In the genomic region with DNA sequence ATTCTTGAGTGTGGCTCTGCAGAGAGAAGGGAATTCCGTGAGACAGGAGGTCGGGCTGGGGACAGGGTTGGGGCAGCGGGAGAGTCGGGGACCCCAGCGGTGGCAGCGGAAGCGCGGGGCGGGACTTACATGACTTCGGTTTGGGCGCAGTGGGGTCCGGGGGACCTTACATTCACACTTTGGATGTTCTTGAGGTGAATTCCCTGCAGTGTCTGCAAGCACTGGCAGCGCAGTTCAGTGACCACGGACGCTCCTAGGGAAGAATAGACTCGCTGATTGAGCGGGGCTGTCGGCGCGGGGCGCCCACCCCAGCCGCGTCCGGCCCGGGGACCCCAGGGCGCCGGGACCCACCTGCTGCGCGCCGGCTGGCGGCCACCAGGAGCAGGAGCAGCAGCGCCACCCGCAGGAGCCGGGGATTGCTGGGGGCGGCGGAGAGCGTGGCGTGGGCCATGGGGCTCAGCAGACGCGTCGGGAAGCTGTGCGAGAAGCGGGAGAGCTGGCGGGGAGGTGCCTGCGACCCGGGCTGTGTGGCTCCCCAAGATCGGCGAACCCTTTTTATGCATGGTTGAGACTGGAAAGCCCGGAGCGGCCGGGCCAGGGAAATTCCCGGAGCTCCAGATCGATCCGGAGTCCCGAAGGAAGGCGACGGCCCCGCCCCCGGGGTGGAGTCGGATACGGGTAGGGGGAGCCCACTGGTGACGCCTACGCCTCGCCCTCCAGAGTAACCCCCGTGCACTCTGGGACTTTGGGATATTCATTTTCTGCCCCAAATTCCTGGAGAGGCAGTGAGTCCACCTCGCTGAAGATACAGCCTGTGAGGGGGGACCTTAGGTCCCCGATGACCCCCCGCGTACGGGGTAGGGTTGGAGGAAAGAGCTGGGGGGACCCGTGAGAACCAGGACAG, we compare ENCODE assay signal across 8 cellular contexts. TPM values are rescaled to one million over a fixed set of nuclear protein-coding genes. Genes with fewer than 3 reads are reported as not detected.
A peak's percentile ranks its signal among the peaks of the same experiment; 100 is the strongest.
DNase-seq lines count a peak whose midpoint lies in the region; ATAC-seq and TF ChIP-seq lines count a peak whose summit lies in the region.

Gene CXCL3, minus strand, starts transcription at position 529 of the 904 bp plus-strand sequence. Its CDS starts 78 bp downstream, at position 451.

- TF ChIP-seq CTCF in left ventricle myocardium inferior (IDR thresholded peaks at IDR 0.05; ENCODE audit: borderline replicate concordance) (peak; percentile 60), ovary (IDR thresholded peaks at IDR 0.05) (peak in 1 of 3 donors; percentile 44)

- no peaks in the 10 kb centered on the region for H3K36me3 ChIP-seq in H7 (replicated peaks; ENCODE audit: control insufficient read depth, insufficient read depth, low read length)
- H3K36me3 ChIP-seq in left ventricle myocardium inferior, result no peaks in the 10 kb centered on the region
- H3K36me3 ChIP-seq in ovary, result no peaks in the 10 kb centered on the region

- ATAC-seq in GM18873 (IDR thresholded peaks at IDR 0.05; ENCODE audit: low FRiP score, unreplicated experiment), result no peak

- H3K4me1 ChIP-seq in left ventricle myocardium inferior (peaks cover 30% of the 10 kb centered on the region), ovary (ENCODE audit: insufficient read depth) (peaks cover 2% of the 10 kb centered on the region)

- H3K27ac ChIP-seq in left ventricle myocardium inferior (replicated peaks) (peak within 1 kb of the TSS; percentile 83), ovary (no peak within 1 kb of the TSS)

- peak within 1 kb of the TSS; percentile 69 for H3K4me3 ChIP-seq in H7 (ENCODE audit: insufficient read depth, low read depth, low read length)
- H3K4me3 ChIP-seq in left ventricle myocardium inferior, result peak within 1 kb of the TSS; percentile 71
- peak within 1 kb of the TSS; percentile 43 for H3K4me3 ChIP-seq in ovary

- WGBS in ovary, 3 donors, result 0 to 1% (median 1%) methylated on average over 50 to 65 of the region's 71 CpGs

- H3K9me3 ChIP-seq in left ventricle myocardium inferior (replicated peaks) (no peaks in the 10 kb centered on the region), ovary (no peaks in the 10 kb centered on the region)

- H3K27me3 ChIP-seq in H7 (ENCODE audit: control insufficient read depth, insufficient read depth, low read length) (peaks cover 7% of the 10 kb centered on the region), left ventricle myocardium inferior (ENCODE audit: low read depth) (peaks cover 16% of the 10 kb centered on the region), ovary (no peaks in the 10 kb centered on the region)

- DNase-seq in SKM-1 treated with dmso at 0.1 percent for 144 hours (lab: John Stamatoyannopoulos, UW; ENCODE audit: unreplicated experiment) (peak; percentile 28), SKM-1 (lab: John Stamatoyannopoulos, UW; ENCODE audit: unreplicated experiment) (no peak), H7 (peak; percentile 75), NCI-H526 treated with DMSO at 0.1 percent for 48 hours (lab: John Stamatoyannopoulos, UW) (peak; percentile 14), amygdala (lab: John Stamatoyannopoulos, UW) (peak in 45 of 56 donors; percentile 1 to 65 (median 31)), left ventricle myocardium inferior (peak; percentile 78), ovary (peak; percentile 26 to 62 (median 51))

- intact Hi-C loops in left ventricle myocardium inferior (cut with micrococcal nuclease), result no loop called here
- intact Hi-C loops in ovary (cut with DNase I), result no loop called here

- no peak for TF ChIP-seq EP300 in ovary (IDR thresholded peaks at IDR 0.05)

- TF ChIP-seq POLR2A in ovary (IDR thresholded peaks at IDR 0.05), result no peak

RNA-seq across cellular contexts. Expression of gene CXCL3, which starts in this region (rescaled TPM):
- 0.14 and 0.37 TPM in 2 replicates for total RNA-seq in H7 (2014; rRNA removed; shearing (Covaris generic))
- total RNA-seq in left ventricle myocardium inferior (0.30 TPM), ovary (10 to 100 TPM in 1 of 7 donors, 1 to 10 TPM in 1, under 1 TPM in 5; 0.25 to 17.5 (median 0.54) TPM)
- polyA plus RNA-seq in ovary, result 1 to 10 TPM in 1 of 2 donors, under 1 TPM in 1; 0.72 to 1.1 TPM

Comparison
In these comparisons a context has a peak if more than half of its experiments do, and no peak if none do; other contexts are left out.
1. Peak in DNase-seq and H3K4me3 ChIP-seq in H7; RNA of the gene not detected or under 1 TPM.
2. Peak in DNase-seq, H3K4me3 ChIP-seq and H3K27ac ChIP-seq in left ventricle myocardium inferior; RNA of the gene not detected or under 1 TPM.